Comparison of ENCODE assay signal across 8 cellular contexts in the genomic region with DNA sequence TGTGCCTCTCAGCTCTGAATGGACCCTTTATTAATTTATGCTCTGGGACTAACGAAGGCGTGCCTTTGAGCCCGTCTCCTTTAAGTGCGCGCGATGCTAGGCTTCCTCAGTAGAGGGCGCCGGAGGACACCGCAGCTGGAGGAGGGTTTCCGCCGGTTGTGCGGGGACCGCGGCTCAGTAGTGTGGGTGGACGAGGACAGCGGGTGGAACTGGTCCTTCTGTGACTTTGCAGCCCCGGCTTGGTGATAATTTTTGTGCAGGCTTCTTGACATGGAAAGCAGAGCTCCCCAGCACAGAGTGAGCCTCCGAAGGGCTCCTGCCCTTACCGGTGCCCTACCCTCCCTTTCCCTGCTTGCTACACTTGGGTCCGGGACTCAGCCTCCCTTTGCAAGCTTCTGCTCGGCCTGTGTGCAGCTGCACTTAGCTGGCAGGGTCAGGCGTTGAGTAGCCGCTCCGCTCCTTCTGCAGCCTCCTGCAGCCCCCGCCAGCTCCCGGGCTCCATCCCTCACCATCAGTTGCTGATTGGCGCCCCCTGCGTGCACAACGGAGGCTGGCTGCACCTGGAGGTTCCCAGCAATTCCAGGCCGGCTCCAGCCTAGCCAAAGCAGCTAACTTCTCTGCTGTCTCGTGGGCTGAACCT. TPM values are rescaled to one million over a fixed set of nuclear protein-coding genes. Genes with fewer than 3 reads are reported as not detected.
DNase-seq lines count a peak whose midpoint lies in the region; ATAC-seq, FAIRE-seq and TF ChIP-seq lines count a peak whose summit lies in the region.

No MANE protein-coding gene starts in this region.

- H3K9me3 ChIP-seq in HepG2 (ENCODE audit: low read length): no peaks in the 10 kb centered on the region

- POLR2A ChIA-PET in HepG2 (lab: Yijun Ruan, JAX): no interaction called here

- H3K27ac ChIP-seq in HepG2 (ENCODE audit: extremely low read length, insufficient read depth, low read length): no peak overlapping the region

- in situ Hi-C loops in HepG2 (cut with HindIII; ENCODE audit: extremely low pct_ligation_motif_present, low pct_unique_long_range_greater_than_20kb): loop anchor here (25.0 kb wide), 1 partner anchor 308 kb away; no protein-coding TSS in a partner anchor

- DNase-seq in AG10803 (ENCODE audit: low read depth) (peak; percentile 50), NCI-H510A treated with DMSO at 0.1 percent for 48 hours (lab: John Stamatoyannopoulos, UW) (peak; percentile 51), dermis blood vessel endothelial cell (peak; percentile 83), HepG2 (ENCODE audit: low spot score) (peak; percentile 32)
- DNase-seq in activated CD4-positive, alpha-beta T cell treated with anti-CD3 and anti-CD28 coated beads, Interleukin-2, amount 50 U/mL, for 24 hours (ENCODE audit: low read depth in 1 of 2, low spot score in 1 of 2): peak; percentile 49 to 72
- peak; percentile 67 to 79 for DNase-seq in stimulated activated CD4-positive, alpha-beta T cell treated with anti-CD3 and anti-CD28 coated beads, Interleukin-2, amount 100 ng/mL, for 48 hours

- CTCF ChIA-PET in HepG2 (lab: Yijun Ruan, JAX; ENCODE audit: low intra/inter-chr PET ratio, low total read pairs): interaction anchor here (0.8 kb wide), 1 partner anchor 27 kb away, joined by 5 read pairs; a partner anchor contains a TSS

- peak overlapping the region; percentile 61 for H2AFZ ChIP-seq in HepG2 (ENCODE audit: low read length)

- TF ChIP-seq RAD21 in HepG2 (CRISPR knock-in tag; IDR thresholded peaks at IDR 0.05): peak; percentile 46; the same call in 1 of the 2 replicates

- H3K9ac ChIP-seq in HepG2 (ENCODE audit: insufficient read depth, low read depth, low read length): no peak overlapping the region

- peak; percentile 95 for ATAC-seq in GM19023 (IDR thresholded peaks at IDR 0.05; ENCODE audit: unreplicated experiment)
- ATAC-seq in HG03175 (IDR thresholded peaks at IDR 0.05; ENCODE audit: unreplicated experiment): peak; percentile 94
- ATAC-seq in HepG2: peak; percentile 98

- H3K79me2 ChIP-seq in HepG2 (ENCODE audit: insufficient read depth, low read length): no peaks in the 10 kb centered on the region

- no peaks in the 10 kb centered on the region for H3K4me1 ChIP-seq in HepG2 (ENCODE audit: insufficient read depth, low read length)

- no TSS peak for BruUV-seq in HepG2 (replicated peaks; lab: Mats Ljungman, UMichigan)

- FAIRE-seq in HepG2 (lab: Jason Lieb, UNC): no peak

- WGBS in HepG2 (ENCODE audit: low lambda C conversion rate): 2% methylated on average over 19 of the region's 31 CpGs

- H3K4me3 ChIP-seq in AG10803 (ENCODE audit: low read length) (peak overlapping the region; percentile 64), HepG2 (replicated peaks in 1 of 3; ENCODE audit: insufficient read depth in 1 of 3, low read depth in 2 of 3, low read length in 3 of 3) (peak overlapping the region; percentile 33 to 75 (median 47))

- TF ChIP-seq POLR2A in HepG2 (IDR thresholded peaks at IDR 0.05; ENCODE audit: insufficient read depth in 1 of 2, low read depth in 2 of 2, low read length in 2 of 2): no peak

- intact Hi-C loops in HepG2 (cut with micrococcal nuclease; ENCODE audit: unreplicated experiment): loop anchor here (1.0 to 10.0 kb wide), 5 partner anchors 291 to 1541 kb away; a partner anchor contains a TSS

- peaks cover 0 to 3% of the 10 kb centered on the region in 2 experiments; a peak in 2 of 5 replicates for H3K27me3 ChIP-seq in HepG2 (ENCODE audit: control insufficient read depth in 1 of 2, insufficient read depth in 2 of 2, low read length in 2 of 2)

- peak overlapping the region; percentile 89 for H3K4me2 ChIP-seq in HepG2 (ENCODE audit: low read depth, low read length)

- no peaks in the 10 kb centered on the region for H4K20me1 ChIP-seq in HepG2 (ENCODE audit: insufficient read depth, low read length)

- TF ChIP-seq CTCF in AG10803 (conservative IDR thresholded peaks at IDR 0.05; ENCODE audit: low read length) (peak; percentile 89), HepG2 (CRISPR knock-in tag; IDR thresholded peaks at IDR 0.05) (peak; percentile 74)

- TF ChIP-seq EP300 in HepG2 (IDR thresholded peaks at IDR 0.05; ENCODE audit: low read depth in 2 of 2, low read length in 2 of 2) (no peak), HepG2 (CRISPR knock-in tag; IDR thresholded peaks at IDR 0.05; ENCODE audit: borderline replicate concordance) (no peak)

- no peaks in the 10 kb centered on the region for H3K36me3 ChIP-seq in HepG2 (replicated peaks in 1 of 2; ENCODE audit: control insufficient read depth in 1 of 2, insufficient read depth in 2 of 2, low read length in 2 of 2)

TF ChIP-seq in HepG2, 621 proteins besides CTCF, POLR2A, EP300 and RAD21 (continues in another document):
- TF ChIP-seq ZMYM3 (CRISPR knock-in tag; IDR thresholded peaks at IDR 0.05) (0 out of 2 replicates have a peak, but pooled peaks have one; percentile 24), ZNF776 (CRISPR knock-in tag; IDR thresholded peaks at IDR 0.05) (0 out of 2 replicates have a peak, but pooled peaks have one; percentile 57), ZNF782 (CRISPR knock-in tag; IDR thresholded peaks at IDR 0.05; ENCODE audit: borderline replicate concordance) (0 out of 2 replicates have a peak, but pooled peaks have one; percentile 25), FOXC1 (CRISPR knock-in tag; IDR thresholded peaks at IDR 0.05; ENCODE audit: borderline replicate concordance) (0 out of 2 replicates have a peak, but pooled peaks have one; percentile 54), CREB1 (IDR thresholded peaks at IDR 0.05) (no peak), CREB1 (CRISPR knock-in tag; IDR thresholded peaks at IDR 0.05) (no peak), ZNF891 (CRISPR knock-in tag; IDR thresholded peaks at IDR 0.05) (0 out of 2 replicates have a peak, but pooled peaks have one; percentile 62), NPAS2 (CRISPR knock-in tag; IDR thresholded peaks at IDR 0.05; ENCODE audit: borderline replicate concordance) (no peak), ZFYVE20 (CRISPR knock-in tag; IDR thresholded peaks at IDR 0.05; ENCODE audit: borderline replicate concordance, low read depth) (no peak), ZNF230 (CRISPR knock-in tag; IDR thresholded peaks at IDR 0.05) (0 out of 2 replicates have a peak, but pooled peaks have one; percentile 39)
- TF ChIP-seq, protein P1, sequence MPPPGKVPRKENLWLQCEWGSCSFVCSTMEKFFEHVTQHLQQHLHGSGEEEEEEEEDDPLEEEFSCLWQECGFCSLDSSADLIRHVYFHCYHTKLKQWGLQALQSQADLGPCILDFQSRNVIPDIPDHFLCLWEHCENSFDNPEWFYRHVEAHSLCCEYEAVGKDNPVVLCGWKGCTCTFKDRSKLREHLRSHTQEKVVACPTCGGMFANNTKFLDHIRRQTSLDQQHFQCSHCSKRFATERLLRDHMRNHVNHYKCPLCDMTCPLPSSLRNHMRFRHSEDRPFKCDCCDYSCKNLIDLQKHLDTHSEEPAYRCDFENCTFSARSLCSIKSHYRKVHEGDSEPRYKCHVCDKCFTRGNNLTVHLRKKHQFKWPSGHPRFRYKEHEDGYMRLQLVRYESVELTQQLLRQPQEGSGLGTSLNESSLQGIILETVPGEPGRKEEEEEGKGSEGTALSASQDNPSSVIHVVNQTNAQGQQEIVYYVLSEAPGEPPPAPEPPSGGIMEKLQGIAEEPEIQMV (CRISPR knock-in tag; IDR thresholded peaks at IDR 0.05; ENCODE audit: low read depth): no peak
- TF ChIP-seq, protein P2, sequence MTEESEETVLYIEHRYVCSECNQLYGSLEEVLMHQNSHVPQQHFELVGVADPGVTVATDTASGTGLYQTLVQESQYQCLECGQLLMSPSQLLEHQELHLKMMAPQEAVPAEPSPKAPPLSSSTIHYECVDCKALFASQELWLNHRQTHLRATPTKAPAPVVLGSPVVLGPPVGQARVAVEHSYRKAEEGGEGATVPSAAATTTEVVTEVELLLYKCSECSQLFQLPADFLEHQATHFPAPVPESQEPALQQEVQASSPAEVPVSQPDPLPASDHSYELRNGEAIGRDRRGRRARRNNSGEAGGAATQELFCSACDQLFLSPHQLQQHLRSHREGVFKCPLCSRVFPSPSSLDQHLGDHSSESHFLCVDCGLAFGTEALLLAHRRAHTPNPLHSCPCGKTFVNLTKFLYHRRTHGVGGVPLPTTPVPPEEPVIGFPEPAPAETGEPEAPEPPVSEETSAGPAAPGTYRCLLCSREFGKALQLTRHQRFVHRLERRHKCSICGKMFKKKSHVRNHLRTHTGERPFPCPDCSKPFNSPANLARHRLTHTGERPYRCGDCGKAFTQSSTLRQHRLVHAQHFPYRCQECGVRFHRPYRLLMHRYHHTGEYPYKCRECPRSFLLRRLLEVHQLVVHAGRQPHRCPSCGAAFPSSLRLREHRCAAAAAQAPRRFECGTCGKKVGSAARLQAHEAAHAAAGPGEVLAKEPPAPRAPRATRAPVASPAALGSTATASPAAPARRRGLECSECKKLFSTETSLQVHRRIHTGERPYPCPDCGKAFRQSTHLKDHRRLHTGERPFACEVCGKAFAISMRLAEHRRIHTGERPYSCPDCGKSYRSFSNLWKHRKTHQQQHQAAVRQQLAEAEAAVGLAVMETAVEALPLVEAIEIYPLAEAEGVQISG (CRISPR knock-in tag; IDR thresholded peaks at IDR 0.05): peak; percentile 55; the same call in 1 of the 2 replicates

RNA-seq across cellular contexts. Expression of a gene that starts 26.8 kb away (rescaled TPM):
- total RNA-seq in dermis blood vessel endothelial cell (28.4 and 38.7 TPM in 2 replicates), HepG2 (2016; rRNA removed; fragmentation: Illumina TruSeq; extraction: Trizol) (17.9 and 22.7 TPM in 2 replicates)
- total RNA-seq in HepG2 (2016; cell fraction: cytosol; rRNA removed; fragmentation: Illumina TruSeq; extraction: Trizol; ENCODE audit: low read depth): 2.3 and 2.8 TPM in 2 replicates
- total RNA-seq in HepG2 (2016; cell fraction: insoluble cytoplasmic fraction; rRNA removed; fragmentation: Illumina TruSeq; extraction: Trizol): 15.8 and 22.0 TPM in 2 replicates
- 4.8 and 5.1 TPM in 2 replicates for total RNA-seq in HepG2 (2016; cell fraction: membrane; rRNA removed; fragmentation: Illumina TruSeq; extraction: Trizol)
- 40.8 and 44.9 TPM in 2 replicates for total RNA-seq in HepG2 (2016; cell fraction: nucleus; rRNA removed; fragmentation: Illumina TruSeq; extraction: Trizol)
- polyA plus RNA-seq in HepG2 (2011; rRNA removed): 10.7 and 11.7 TPM in 2 replicates
- polyA plus RNA-seq in HepG2 (2011; cell fraction: cytosol; rRNA removed): 4.8 and 6.3 TPM in 2 replicates
- 16.0 and 46.5 TPM in 2 replicates for polyA plus RNA-seq in HepG2 (2011; cell fraction: nucleus; rRNA removed)
- polyA plus RNA-seq in HepG2 (2012): 13.4 and 16.1 TPM in 2 replicates
- 0.58 and 1.0 TPM in 2 replicates for polyA plus RNA-seq in HepG2 (2016; cell fraction: cytosol; fragmentation: Illumina TruSeq; extraction: Trizol; ENCODE audit: low read depth)
- 14.3 and 16.2 TPM in 2 replicates for polyA plus RNA-seq in HepG2 (2016; cell fraction: insoluble cytoplasmic fraction; fragmentation: Illumina TruSeq; extraction: Trizol; ENCODE audit: low read depth)
- 1.9 TPM in 2 replicates for polyA plus RNA-seq in HepG2 (2016; cell fraction: membrane; fragmentation: Illumina TruSeq; extraction: Trizol; ENCODE audit: low read depth)
- polyA plus RNA-seq in HepG2 (2016; cell fraction: nucleus; fragmentation: Illumina TruSeq; extraction: Trizol; ENCODE audit: insufficient read depth, low read depth): 33.3 and 41.9 TPM in 2 replicates
- polyA minus RNA-seq in HepG2 (2011; rRNA and poly(A)+ RNA removed; ENCODE audit: low replicate concordance): 8.9 and 16.2 TPM in 2 replicates
- 13.9 and 14.4 TPM in 2 replicates for polyA minus RNA-seq in HepG2 (2011; cell fraction: cytosol; rRNA and poly(A)+ RNA removed)
- polyA minus RNA-seq in HepG2 (2011; cell fraction: nucleus; rRNA and poly(A)+ RNA removed): 64.6 and 77.0 TPM in 2 replicates

Comparison
In these comparisons a context has a peak if more than half of its experiments do, and no peak if none do; other contexts are left out.
1. DNase-seq: peak in every context shown above with its lines; median percentile 83 in dermis blood vessel endothelial cell; 73 in stimulated activated CD4-positive, alpha-beta T cell treated with anti-CD3 and anti-CD28 coated beads, Interleukin-2, amount 100 ng/mL, for 48 hours; 60 in activated CD4-positive, alpha-beta T cell treated with anti-CD3 and anti-CD28 coated beads, Interleukin-2, amount 50 U/mL, for 24 hours; 51 in NCI-H510A treated with DMSO at 0.1 percent for 48 hours; 50 in AG10803; 32 in HepG2.